In genomic region chr5:73299665-73300435, GRCh38 we compare ENCODE assay signal across 1 cellular context.
TF ChIP-seq lines count a peak whose summit lies in the region.

No MANE protein-coding gene starts in this region.

TF ChIP-seq in H1, 55 proteins besides CTCF, POLR2A, EP300 and RAD21 (continued from another document):
- TF ChIP-seq HDAC2 (IDR thresholded peaks at IDR 0.05; ENCODE audit: borderline replicate concordance in 1 of 2, low read depth in 2 of 2, low read length in 2 of 2), result no peak
- TF ChIP-seq NANOG (IDR thresholded peaks at IDR 0.05; ENCODE audit: insufficient read depth, low read depth, low read length, poor library complexity, severe bottlenecking), result no peak
- TF ChIP-seq SIRT6 (IDR thresholded peaks at IDR 0.05; ENCODE audit: low read length), result no peak
- no peak for TF ChIP-seq SP1 (IDR thresholded peaks at IDR 0.05; ENCODE audit: low read depth, low read length)
- TF ChIP-seq ZNF274 (IDR thresholded peaks at IDR 0.05; ENCODE audit: borderline replicate concordance, extremely low read depth, low read length), result no peak
- peak; percentile 29; the same call in 1 of the 2 replicates for TF ChIP-seq YY1 (IDR thresholded peaks at IDR 0.05; ENCODE audit: low read depth, low read length)
- no peak for TF ChIP-seq ATF2 (IDR thresholded peaks at IDR 0.05; ENCODE audit: low read length)
- TF ChIP-seq CBX8 (IDR thresholded peaks at IDR 0.05; ENCODE audit: borderline replicate concordance, low read depth, low read length), result peak; percentile 28; the same call in 1 of the 2 replicates
- peak; percentile 10 for TF ChIP-seq EZH2 (IDR thresholded peaks at IDR 0.05; ENCODE audit: low read depth, low read length, severe bottlenecking)
- no peak for TF ChIP-seq SP2 (IDR thresholded peaks at IDR 0.05; ENCODE audit: low read length)
- TF ChIP-seq TCF12 (IDR thresholded peaks at IDR 0.05; ENCODE audit: low read depth, low read length), result 0 out of 2 replicates have a peak, but pooled peaks have one; percentile 2
- TF ChIP-seq MAX (IDR thresholded peaks at IDR 0.05), result peak; percentile 50
- no peak for TF ChIP-seq EGR1 (IDR thresholded peaks at IDR 0.05; ENCODE audit: borderline replicate concordance, low read depth, low read length)
- TF ChIP-seq, protein P1, sequence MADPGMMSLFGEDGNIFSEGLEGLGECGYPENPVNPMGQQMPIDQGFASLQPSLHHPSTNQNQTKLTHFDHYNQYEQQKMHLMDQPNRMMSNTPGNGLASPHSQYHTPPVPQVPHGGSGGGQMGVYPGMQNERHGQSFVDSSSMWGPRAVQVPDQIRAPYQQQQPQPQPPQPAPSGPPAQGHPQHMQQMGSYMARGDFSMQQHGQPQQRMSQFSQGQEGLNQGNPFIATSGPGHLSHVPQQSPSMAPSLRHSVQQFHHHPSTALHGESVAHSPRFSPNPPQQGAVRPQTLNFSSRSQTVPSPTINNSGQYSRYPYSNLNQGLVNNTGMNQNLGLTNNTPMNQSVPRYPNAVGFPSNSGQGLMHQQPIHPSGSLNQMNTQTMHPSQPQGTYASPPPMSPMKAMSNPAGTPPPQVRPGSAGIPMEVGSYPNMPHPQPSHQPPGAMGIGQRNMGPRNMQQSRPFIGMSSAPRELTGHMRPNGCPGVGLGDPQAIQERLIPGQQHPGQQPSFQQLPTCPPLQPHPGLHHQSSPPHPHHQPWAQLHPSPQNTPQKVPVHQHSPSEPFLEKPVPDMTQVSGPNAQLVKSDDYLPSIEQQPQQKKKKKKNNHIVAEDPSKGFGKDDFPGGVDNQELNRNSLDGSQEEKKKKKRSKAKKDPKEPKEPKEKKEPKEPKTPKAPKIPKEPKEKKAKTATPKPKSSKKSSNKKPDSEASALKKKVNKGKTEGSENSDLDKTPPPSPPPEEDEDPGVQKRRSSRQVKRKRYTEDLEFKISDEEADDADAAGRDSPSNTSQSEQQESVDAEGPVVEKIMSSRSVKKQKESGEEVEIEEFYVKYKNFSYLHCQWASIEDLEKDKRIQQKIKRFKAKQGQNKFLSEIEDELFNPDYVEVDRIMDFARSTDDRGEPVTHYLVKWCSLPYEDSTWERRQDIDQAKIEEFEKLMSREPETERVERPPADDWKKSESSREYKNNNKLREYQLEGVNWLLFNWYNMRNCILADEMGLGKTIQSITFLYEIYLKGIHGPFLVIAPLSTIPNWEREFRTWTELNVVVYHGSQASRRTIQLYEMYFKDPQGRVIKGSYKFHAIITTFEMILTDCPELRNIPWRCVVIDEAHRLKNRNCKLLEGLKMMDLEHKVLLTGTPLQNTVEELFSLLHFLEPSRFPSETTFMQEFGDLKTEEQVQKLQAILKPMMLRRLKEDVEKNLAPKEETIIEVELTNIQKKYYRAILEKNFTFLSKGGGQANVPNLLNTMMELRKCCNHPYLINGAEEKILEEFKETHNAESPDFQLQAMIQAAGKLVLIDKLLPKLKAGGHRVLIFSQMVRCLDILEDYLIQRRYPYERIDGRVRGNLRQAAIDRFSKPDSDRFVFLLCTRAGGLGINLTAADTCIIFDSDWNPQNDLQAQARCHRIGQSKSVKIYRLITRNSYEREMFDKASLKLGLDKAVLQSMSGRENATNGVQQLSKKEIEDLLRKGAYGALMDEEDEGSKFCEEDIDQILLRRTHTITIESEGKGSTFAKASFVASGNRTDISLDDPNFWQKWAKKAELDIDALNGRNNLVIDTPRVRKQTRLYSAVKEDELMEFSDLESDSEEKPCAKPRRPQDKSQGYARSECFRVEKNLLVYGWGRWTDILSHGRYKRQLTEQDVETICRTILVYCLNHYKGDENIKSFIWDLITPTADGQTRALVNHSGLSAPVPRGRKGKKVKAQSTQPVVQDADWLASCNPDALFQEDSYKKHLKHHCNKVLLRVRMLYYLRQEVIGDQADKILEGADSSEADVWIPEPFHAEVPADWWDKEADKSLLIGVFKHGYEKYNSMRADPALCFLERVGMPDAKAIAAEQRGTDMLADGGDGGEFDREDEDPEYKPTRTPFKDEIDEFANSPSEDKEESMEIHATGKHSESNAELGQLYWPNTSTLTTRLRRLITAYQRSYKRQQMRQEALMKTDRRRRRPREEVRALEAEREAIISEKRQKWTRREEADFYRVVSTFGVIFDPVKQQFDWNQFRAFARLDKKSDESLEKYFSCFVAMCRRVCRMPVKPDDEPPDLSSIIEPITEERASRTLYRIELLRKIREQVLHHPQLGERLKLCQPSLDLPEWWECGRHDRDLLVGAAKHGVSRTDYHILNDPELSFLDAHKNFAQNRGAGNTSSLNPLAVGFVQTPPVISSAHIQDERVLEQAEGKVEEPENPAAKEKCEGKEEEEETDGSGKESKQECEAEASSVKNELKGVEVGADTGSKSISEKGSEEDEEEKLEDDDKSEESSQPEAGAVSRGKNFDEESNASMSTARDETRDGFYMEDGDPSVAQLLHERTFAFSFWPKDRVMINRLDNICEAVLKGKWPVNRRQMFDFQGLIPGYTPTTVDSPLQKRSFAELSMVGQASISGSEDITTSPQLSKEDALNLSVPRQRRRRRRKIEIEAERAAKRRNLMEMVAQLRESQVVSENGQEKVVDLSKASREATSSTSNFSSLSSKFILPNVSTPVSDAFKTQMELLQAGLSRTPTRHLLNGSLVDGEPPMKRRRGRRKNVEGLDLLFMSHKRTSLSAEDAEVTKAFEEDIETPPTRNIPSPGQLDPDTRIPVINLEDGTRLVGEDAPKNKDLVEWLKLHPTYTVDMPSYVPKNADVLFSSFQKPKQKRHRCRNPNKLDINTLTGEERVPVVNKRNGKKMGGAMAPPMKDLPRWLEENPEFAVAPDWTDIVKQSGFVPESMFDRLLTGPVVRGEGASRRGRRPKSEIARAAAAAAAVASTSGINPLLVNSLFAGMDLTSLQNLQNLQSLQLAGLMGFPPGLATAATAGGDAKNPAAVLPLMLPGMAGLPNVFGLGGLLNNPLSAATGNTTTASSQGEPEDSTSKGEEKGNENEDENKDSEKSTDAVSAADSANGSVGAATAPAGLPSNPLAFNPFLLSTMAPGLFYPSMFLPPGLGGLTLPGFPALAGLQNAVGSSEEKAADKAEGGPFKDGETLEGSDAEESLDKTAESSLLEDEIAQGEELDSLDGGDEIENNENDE (IDR thresholded peaks at IDR 0.05; ENCODE audit: insufficient replicate concordance, low read length), result no peak
- TF ChIP-seq RFX5 (IDR thresholded peaks at IDR 0.05; ENCODE audit: borderline replicate concordance, low read depth, low read length), result no peak
- TF ChIP-seq CBX5 (IDR thresholded peaks at IDR 0.05; ENCODE audit: low read depth, low read length), result no peak
- no peak for TF ChIP-seq SAP30 (IDR thresholded peaks at IDR 0.05; ENCODE audit: insufficient read depth, insufficient replicate concordance, low read length)
- TF ChIP-seq JUND (IDR thresholded peaks at IDR 0.05; ENCODE audit: low read length), result no peak
- no peak for TF ChIP-seq NRF1 (IDR thresholded peaks at IDR 0.05; ENCODE audit: low read depth, low read length)
- peak; percentile 63; the same call in 1 of the 2 replicates for TF ChIP-seq SUZ12 (IDR thresholded peaks at IDR 0.05; ENCODE audit: low read length)
- no peak for TF ChIP-seq CEBPB (IDR thresholded peaks at IDR 0.05; ENCODE audit: low read depth, low read length)
